ENCODE assay signal across 11 cellular contexts in the genomic region with DNA sequence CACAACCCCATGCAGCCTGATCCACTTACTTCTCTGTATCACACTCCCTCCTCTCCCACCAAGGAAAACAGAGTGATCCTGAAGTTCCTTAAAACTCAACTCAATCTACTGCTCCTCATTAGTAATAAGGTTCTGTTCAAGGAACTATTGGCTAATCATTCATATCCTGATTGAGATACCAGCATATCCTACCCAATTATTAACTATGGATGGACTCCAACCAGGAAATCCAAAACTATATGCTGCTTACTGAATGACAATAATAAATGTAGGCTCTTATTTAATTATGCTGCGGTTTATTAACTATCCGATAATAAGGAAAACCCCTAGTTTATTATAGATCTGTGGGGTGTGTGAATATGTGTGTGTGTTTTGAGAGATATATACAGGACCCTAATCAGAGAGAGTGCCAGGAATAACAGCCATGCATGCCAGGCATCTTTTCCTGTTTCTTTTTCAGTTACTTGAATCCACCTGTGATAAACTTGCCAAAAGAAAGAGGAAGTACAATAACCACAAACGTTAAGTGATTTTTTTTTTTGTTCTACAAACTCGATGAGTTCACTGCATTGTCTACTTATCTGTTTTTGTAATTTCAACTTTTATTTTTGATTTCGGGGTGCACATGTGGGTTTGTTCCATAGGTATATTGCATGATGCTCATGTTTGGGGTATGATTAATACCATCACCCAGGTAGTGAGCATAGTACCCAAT.
DNase-seq lines count a peak whose midpoint lies in the region; ATAC-seq and TF ChIP-seq lines count a peak whose summit lies in the region.
"Had no signal": no experiment of that assay in that cellular context is flagged by ENCODE, and none has a peak within 500 bp of the region (broad histone marks: within the 10 kb centered on the region; RNA-seq: fewer than 3 reads in every experiment).

No MANE protein-coding gene starts in this region.

- H3K27ac Mint-ChIP-seq in osteocyte (ENCODE audit: unreplicated experiment), result no peak overlapping the region

- intact Hi-C loops in dorsolateral prefrontal cortex (cut with DNase I), result no loop called here

- H3K4me3 ChIP-seq in NB4 (ENCODE audit: low read depth, low read length) (no peak overlapping the region), dorsolateral prefrontal cortex (no peak overlapping the region)
- H3K4me3 ChIP-seq: tibial artery had no signal

- no peak for TF ChIP-seq POLR2A in NB4 (IDR thresholded peaks at IDR 0.05; ENCODE audit: extremely low read depth, insufficient read length)

- peaks cover 4% of the 10 kb centered on the region for H3K4me1 Mint-ChIP-seq in osteocyte (ENCODE audit: unreplicated experiment)

- no peaks in the 10 kb centered on the region for H3K36me3 Mint-ChIP-seq in osteocyte (ENCODE audit: unreplicated experiment)

- TF ChIP-seq CTCF in NB4 (IDR thresholded peaks at IDR 0.05; ENCODE audit: low read depth, low read length), result no peak
- no peak for TF ChIP-seq CTCF in dorsolateral prefrontal cortex (IDR thresholded peaks at IDR 0.05 in 54 of 56, conservative IDR thresholded peaks at IDR 0.05 in 2 of 56; ENCODE audit: low read depth in 1 of 56, partially characterized antibody in 56 of 56)
- TF ChIP-seq CTCF in osteocyte (IDR thresholded peaks at IDR 0.05), result no peak

- peaks cover 13% of the 10 kb centered on the region for H3K9me3 Mint-ChIP-seq in osteocyte (ENCODE audit: unreplicated experiment)

- no peak overlapping the region for H3K4me3 Mint-ChIP-seq in osteocyte (ENCODE audit: unreplicated experiment)

- no peak overlapping the region for H3K27ac ChIP-seq in dorsolateral prefrontal cortex
- H3K27ac ChIP-seq: KMS-11, tibial artery had no signal

- ATAC-seq in activated CD4-positive, CD25-positive, alpha-beta regulatory T cell treated with anti-CD3 and anti-CD28 coated beads, Interleukin-2, amount 50 U/mL, for 24 hours, result peak; percentile 15 to 25
- ATAC-seq in GM21825 (IDR thresholded peaks at IDR 0.05; ENCODE audit: unreplicated experiment), result peak; percentile 45

- no peak for DNase-seq in activated CD4-positive, CD25-positive, alpha-beta regulatory T cell treated with anti-CD3 and anti-CD28 coated beads, Interleukin-2, amount 50 U/mL, for 72 hours
- DNase-seq in NB4 (ENCODE audit: low read depth) (peak; percentile 11), kidney tubule cell (ENCODE audit: low spot score) (peak; percentile 5), C1 segment of cervical spinal cord (lab: John Stamatoyannopoulos, UW) (no peak), dorsolateral prefrontal cortex (no peak), osteocyte (ENCODE audit: extremely low spot score, unreplicated experiment) (no peak)
- DNase-seq: caudate nucleus, tibial artery had no signal

- H3K27me3 ChIP-seq in dorsolateral prefrontal cortex, result peaks cover 0 to 3% (median 0%) of the 10 kb centered on the region in 45 donors
- H3K27me3 ChIP-seq: tibial artery had no signal

- peaks cover 4% of the 10 kb centered on the region for H3K27me3 Mint-ChIP-seq in osteocyte (ENCODE audit: unreplicated experiment)

Comparison
In these comparisons a context has a peak if more than half of its experiments do, and no peak if none do; other contexts are left out.
1. DNase-seq: peak in NB4 (single experiment) and kidney tubule cell (single experiment); none in activated CD4-positive, CD25-positive, alpha-beta regulatory T cell treated with anti-CD3 and anti-CD28 coated beads, Interleukin-2, amount 50 U/mL, for 72 hours (single experiment), C1 segment of cervical spinal cord (0 of 14), dorsolateral prefrontal cortex (0 of 10) and osteocyte (single experiment).